In the genomic region with DNA sequence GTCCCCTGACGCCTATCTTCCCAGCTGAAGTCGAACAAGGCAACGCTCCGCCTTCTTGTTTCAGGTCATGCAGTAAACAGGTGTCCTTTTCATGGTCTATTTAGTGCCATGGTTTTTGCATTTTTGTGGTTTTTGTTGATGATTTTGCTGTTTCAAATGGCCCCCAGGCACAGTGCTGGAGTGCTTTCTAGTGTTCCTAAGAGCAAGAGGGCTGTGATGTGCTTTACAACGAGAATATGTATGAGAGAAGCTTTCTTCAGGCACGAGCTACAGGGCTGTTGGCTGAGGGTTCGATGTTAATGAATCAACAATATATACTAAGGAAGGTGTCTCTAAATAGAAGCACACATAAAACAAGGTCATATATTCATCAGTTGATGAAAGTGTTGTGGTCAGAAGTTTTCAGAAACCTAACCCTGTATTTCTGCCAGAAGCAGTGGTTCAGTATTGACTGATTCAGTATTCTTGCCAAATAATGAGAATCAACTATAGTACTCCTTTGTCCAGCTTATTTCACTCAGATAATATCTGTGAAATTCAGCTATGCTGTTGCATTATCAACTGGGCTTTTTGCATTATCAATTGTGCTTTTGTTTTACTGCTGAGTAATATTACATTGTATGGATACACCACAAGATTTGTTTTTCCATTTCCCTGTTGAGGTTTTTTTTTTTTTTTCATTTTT, we compare ENCODE assay signal across 8 cellular contexts. TPM values are rescaled to one million over a fixed set of nuclear protein-coding genes. Genes with fewer than 3 reads are reported as not detected.
DNase-seq lines count a peak whose midpoint lies in the region; ATAC-seq, FAIRE-seq and TF ChIP-seq lines count a peak whose summit lies in the region.

No MANE protein-coding gene starts in this region.

- ATAC-seq in GM18519 (IDR thresholded peaks at IDR 0.05; ENCODE audit: low FRiP score, unreplicated experiment) (peak; percentile 72), HG02571 (IDR thresholded peaks at IDR 0.05; ENCODE audit: unreplicated experiment) (peak; percentile 73)

- intact Hi-C loops in kidney (cut with DNase I): no loop called here

- no peaks in the 10 kb centered on the region for H3K36me3 ChIP-seq in kidney (ENCODE audit: control insufficient read depth in 1 of 2, insufficient read depth in 2 of 2, low read length in 2 of 2)

- H3K9ac ChIP-seq in kidney (ENCODE audit: low read length in 2 of 2): no peak overlapping the region

- no peak overlapping the region for H3K4me3 ChIP-seq in kidney (ENCODE audit: low read length in 2 of 2)

- peak; percentile 37 for DNase-seq in NCI-H1694 (lab: John Stamatoyannopoulos, UW)
- DNase-seq in kidney: no peak
- DNase-seq in GM03348 (ENCODE audit: low spot score): no peak
- no peak for DNase-seq in T1000 (lab: John Stamatoyannopoulos, UW)
- no peak for DNase-seq in activated CD4-positive, CD25-positive, alpha-beta regulatory T cell (lab: John Stamatoyannopoulos, UW)
- DNase-seq in stimulated activated CD4-positive, alpha-beta T cell treated with anti-CD3 and anti-CD28 coated beads, Interleukin-2, amount 100 ng/mL, for 24 hours: no peak

- no peaks in the 10 kb centered on the region for H3K9me3 ChIP-seq in kidney (ENCODE audit: control insufficient read depth in 1 of 2, low read length in 2 of 2)

- peak; percentile 21 for FAIRE-seq in kidney (lab: Jason Lieb, UNC)

- no peak for TF ChIP-seq CTCF in kidney (IDR thresholded peaks at IDR 0.05; ENCODE audit: borderline replicate concordance, extremely low read depth, insufficient read depth)

- H3K27ac ChIP-seq in kidney (ENCODE audit: low read depth in 2 of 2, low read length in 2 of 2): no peak overlapping the region

- H3K4me1 ChIP-seq in kidney (ENCODE audit: control insufficient read depth in 1 of 2, insufficient read depth in 1 of 2, low read depth in 1 of 2, low read length in 2 of 2): peaks cover 0 to 2% of the 10 kb centered on the region in 2 donors

RNA-seq across cellular contexts. Expression of a gene that starts 18.5 kb away (rescaled TPM):
- total RNA-seq in kidney: 36.3 TPM
- 3.1 TPM for polyA plus RNA-seq in kidney (ENCODE audit: insufficient read depth, low read depth, low replicate concordance)
